Comparison of ENCODE assay signal across 18 cellular contexts in the genomic region with DNA sequence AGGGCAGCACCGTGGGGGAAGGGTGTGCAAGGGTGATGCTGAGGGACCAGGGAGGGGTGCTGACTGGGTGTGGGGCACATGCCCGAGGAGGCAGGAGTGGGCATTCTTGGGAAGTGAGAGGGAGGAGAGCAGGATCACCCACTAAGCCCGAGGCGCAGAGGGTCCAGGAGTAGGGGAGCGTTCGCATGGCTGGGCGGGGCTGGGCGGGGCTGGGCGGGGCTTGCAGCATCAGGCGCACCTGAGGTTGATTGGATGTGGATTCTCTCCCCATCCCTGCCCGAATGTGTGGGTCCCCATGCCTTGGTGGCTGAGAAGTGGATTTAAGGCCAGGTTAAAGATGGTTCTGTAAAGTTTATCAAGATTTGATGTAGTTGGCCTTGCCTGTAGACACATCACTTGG. TPM values are rescaled to one million over a fixed set of nuclear protein-coding genes. Genes with fewer than 3 reads are reported as not detected.
DNase-seq lines count a peak whose midpoint lies in the region; ATAC-seq and TF ChIP-seq lines count a peak whose summit lies in the region.
"Had no signal": no experiment of that assay in that cellular context is flagged by ENCODE, and none has a peak within 500 bp of the region (broad histone marks: within the 10 kb centered on the region; RNA-seq: fewer than 3 reads in every experiment).

No MANE protein-coding gene starts in this region.

- H3K36me3 ChIP-seq in left ventricle myocardium inferior (no peaks in the 10 kb centered on the region), osteoblast (ENCODE audit: insufficient read depth, low read length) (no peaks in the 10 kb centered on the region)

- no peaks in the 10 kb centered on the region for H3K9me3 ChIP-seq in left ventricle myocardium inferior (replicated peaks)
- H3K9me3 ChIP-seq in osteoblast (ENCODE audit: low read depth, low read length) = no peaks in the 10 kb centered on the region

- H3K4me3 ChIP-seq in left ventricle myocardium inferior = no peak overlapping the region
- no peak overlapping the region for H3K4me3 ChIP-seq in coronary artery
- H3K4me3 ChIP-seq in osteoblast (ENCODE audit: insufficient read depth, low read length) = no peak overlapping the region

- no peak overlapping the region for H2AFZ ChIP-seq in osteoblast (ENCODE audit: low read length)

- peaks cover 78% of the 10 kb centered on the region for H3K79me2 ChIP-seq in osteoblast (ENCODE audit: insufficient read depth, low read length)

- H3K27ac ChIP-seq in left ventricle myocardium inferior (replicated peaks) (peak overlapping the region; percentile 81), coronary artery (peak overlapping the region; percentile 67 to 73), osteoblast (ENCODE audit: low read depth, low read length) (peak overlapping the region; percentile 91)

- no peak overlapping the region for H3K4me2 ChIP-seq in osteoblast (ENCODE audit: insufficient read depth, low read length)

- H4K20me1 ChIP-seq in osteoblast (ENCODE audit: insufficient read depth, low read length) = no peaks in the 10 kb centered on the region

- intact Hi-C loops in left ventricle myocardium inferior (cut with micrococcal nuclease) (no loop called here), Right ventricle myocardium superior (cut with DNase I) (no loop called here)

- TF ChIP-seq CTCF in left ventricle myocardium inferior (IDR thresholded peaks at IDR 0.05; ENCODE audit: borderline replicate concordance) = no peak
- no peak for TF ChIP-seq CTCF in coronary artery (IDR thresholded peaks at IDR 0.05)
- no peak for TF ChIP-seq CTCF in osteoblast (IDR thresholded peaks at IDR 0.05; ENCODE audit: extremely low read depth, low read depth, low read length)

- H3K27me3 ChIP-seq in left ventricle myocardium inferior (ENCODE audit: low read depth) (no peaks in the 10 kb centered on the region), osteoblast (ENCODE audit: insufficient read depth, low read length) (no peaks in the 10 kb centered on the region)

- ATAC-seq in Right ventricle myocardium superior (ENCODE audit: poor library complexity) (no peak), HG03280 (IDR thresholded peaks at IDR 0.05; ENCODE audit: unreplicated experiment) (no peak), GM21526 (IDR thresholded peaks at IDR 0.05; ENCODE audit: low FRiP score, unreplicated experiment) (no peak)

- H3K4me1 ChIP-seq in left ventricle myocardium inferior (peaks cover 63% of the 10 kb centered on the region), osteoblast (ENCODE audit: insufficient read depth, low read length) (peaks cover 50% of the 10 kb centered on the region)

- DNase-seq in left ventricle myocardium inferior (no peak), Right ventricle myocardium superior (no peak), coronary artery (ENCODE audit: low spot score) (no peak), osteoblast (ENCODE audit: insufficient read length, low spot score, missing footprints) (no peak), NCI-H226 (no peak), cerebellum (ENCODE audit: low spot score) (no peak)
- DNase-seq: activated naive CD4-positive, alpha-beta T cell treated with Interleukin-2 at 50 U/mL for 16 hours; central memory CD4-positive, alpha-beta T cell; NCI-H187; NCI-H510A treated with DMSO at 0.1 percent for 48 hours; occipital lobe; small intestine had no signal

RNA-seq across cellular contexts. Expression of a gene that starts 14.2 kb away (rescaled TPM):
- total RNA-seq in left ventricle myocardium inferior (12.6 TPM), Right ventricle myocardium superior (12.6 TPM), osteoblast (20.3 and 23.5 TPM in 2 replicates), cerebellum (39.1 TPM)

RNA-seq across cellular contexts. Expression of a gene that starts 29.1 kb away (rescaled TPM):
- not detected for total RNA-seq in left ventricle myocardium inferior
- total RNA-seq in Right ventricle myocardium superior = not detected
- not detected in 2 replicates for total RNA-seq in osteoblast
- not detected for total RNA-seq in cerebellum
- total RNA-seq: activated CD8-positive, alpha-beta memory T cell treated with anti-CD3 and anti-CD28 coated beads for 36 hours; frontal cortex; HT-29; occipital lobe; SK-MEL-5 had no signal
